17 cellular contexts compared by ENCODE assay signal in the genomic region with DNA sequence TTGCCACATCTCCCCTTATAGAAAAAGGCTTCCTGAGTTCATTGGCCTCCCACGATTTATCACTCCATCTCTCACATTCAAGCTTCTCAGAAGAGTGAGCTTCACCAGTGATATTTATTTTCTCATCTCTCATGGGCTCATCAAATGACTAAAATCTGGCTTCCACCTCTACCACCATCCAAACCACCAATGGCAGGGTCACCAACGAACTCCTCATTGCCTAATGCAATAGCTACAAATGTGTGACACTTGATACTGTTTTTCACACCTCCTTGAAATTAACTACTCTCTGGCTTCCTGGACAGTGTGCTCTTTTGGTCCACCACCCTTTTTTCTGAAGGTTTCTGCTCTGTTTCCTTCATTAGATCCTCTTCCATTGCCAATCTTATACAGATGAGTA.
A peak's percentile ranks its signal among the peaks of the same experiment; 100 is the strongest.
DNase-seq lines count a peak whose midpoint lies in the region; ATAC-seq, FAIRE-seq and TF ChIP-seq lines count a peak whose summit lies in the region.
"Had no signal": no experiment of that assay in that cellular context is flagged by ENCODE, and none has a peak within 500 bp of the region (broad histone marks: within the 10 kb centered on the region; RNA-seq: fewer than 3 reads in every experiment).

No MANE protein-coding gene starts in this region.

- peak; percentile 63 for FAIRE-seq in GM18507 (lab: Jason Lieb, UNC)
- FAIRE-seq: GM12892 had no signal

- H3K27me3 Mint-ChIP-seq in T-helper 2 cell treated with Interferon-gamma antibody and Interleukin-4, amounts not matched to agents 5 μg/mL and 100 μg/mL, for 36 hours (ENCODE audit: low read depth), result no peaks in the 10 kb centered on the region
- H3K27me3 Mint-ChIP-seq in natural killer cell (ENCODE audit: low read depth in 2 of 2), result no peaks in the 10 kb centered on the region
- H3K27me3 Mint-ChIP-seq: CD4-positive, alpha-beta memory T cell had no signal

- H3K9me3 Mint-ChIP-seq in T-helper 2 cell treated with Interferon-gamma antibody and Interleukin-4, amounts not matched to agents 5 μg/mL and 100 μg/mL, for 36 hours, result no peaks in the 10 kb centered on the region
- H3K9me3 Mint-ChIP-seq in natural killer cell, result no peaks in the 10 kb centered on the region
- no peaks in the 10 kb centered on the region for H3K9me3 Mint-ChIP-seq in stimulated activated effector memory CD8-positive, alpha-beta T cell treated with anti-CD3 and anti-CD28 coated beads, Interleukin-12 subunit alpha, Interleukin-12 subunit beta, amount 100 ng/mL, for 72 hours
- H3K9me3 Mint-ChIP-seq: CD4-positive, alpha-beta memory T cell; GM23338; HFFc6 had no signal

- H3K36me3 ChIP-seq in H7 (replicated peaks; ENCODE audit: control insufficient read depth, insufficient read depth, low read length), result no peaks in the 10 kb centered on the region
- H3K36me3 ChIP-seq: HAP-1 had no signal

- TF ChIP-seq CTCF in natural killer cell (IDR thresholded peaks at IDR 0.05), result no peak

- no peaks in the 10 kb centered on the region for H3K27me3 ChIP-seq in H7 (ENCODE audit: control insufficient read depth, insufficient read depth, low read length)

- ATAC-seq in natural killer cell (peak; percentile 49 to 75 (median 53)), left colon (no peak)
- ATAC-seq in stimulated activated effector memory CD8-positive, alpha-beta T cell treated with anti-CD3 and anti-CD28 coated beads, Interleukin-12 subunit alpha, Interleukin-12 subunit beta, amount 100 ng/mL, for 72 hours, result peak; percentile 52
- ATAC-seq: GM23338 had no signal

- no peaks in the 10 kb centered on the region for H3K36me3 Mint-ChIP-seq in T-helper 2 cell treated with Interferon-gamma antibody and Interleukin-4, amounts not matched to agents 5 μg/mL and 100 μg/mL, for 36 hours (ENCODE audit: low read depth)
- no peaks in the 10 kb centered on the region for H3K36me3 Mint-ChIP-seq in natural killer cell
- no peaks in the 10 kb centered on the region for H3K36me3 Mint-ChIP-seq in stimulated activated effector memory CD8-positive, alpha-beta T cell treated with anti-CD3 and anti-CD28 coated beads, Interleukin-12 subunit alpha, Interleukin-12 subunit beta, amount 100 ng/mL, for 72 hours
- H3K36me3 Mint-ChIP-seq: CD4-positive, alpha-beta memory T cell had no signal

- DNase-seq in GM18507 (ENCODE audit: extremely low spot score, insufficient read length, low read depth) (no peak), natural killer cell (no peak), left colon (no peak), H7 (no peak)
- peak; percentile 3 for DNase-seq in T-helper 2 cell treated with Interferon-gamma antibody and Interleukin-4, amounts not matched to agents 5 μg/mL and 100 μg/mL, for 36 hours (ENCODE audit: low spot score)
- DNase-seq in stimulated activated effector memory CD8-positive, alpha-beta T cell treated with anti-CD3 and anti-CD28 coated beads, Interleukin-12 subunit alpha, Interleukin-12 subunit beta, amount 100 ng/mL, for 72 hours (ENCODE audit: low spot score in 2 of 2), result no peak
- DNase-seq: C1 segment of cervical spinal cord; Calu3; CD4-positive, alpha-beta memory T cell; COR-L47; DMS53; DMS79 treated with DMSO at 0.1 percent for 48 hours; GF-D8; HFFc6 had no signal

- no peak overlapping the region for H3K4me3 ChIP-seq in H7 (ENCODE audit: insufficient read depth, low read depth, low read length)
- H3K4me3 ChIP-seq: GM23338, HAP-1 had no signal

- peaks cover 14% of the 10 kb centered on the region for H3K4me1 Mint-ChIP-seq in T-helper 2 cell treated with Interferon-gamma antibody and Interleukin-4, amounts not matched to agents 5 μg/mL and 100 μg/mL, for 36 hours (ENCODE audit: low read depth)
- peaks cover 17 to 19% of the 10 kb centered on the region in 2 donors for H3K4me1 Mint-ChIP-seq in natural killer cell
- peaks cover 10% of the 10 kb centered on the region for H3K4me1 Mint-ChIP-seq in stimulated activated effector memory CD8-positive, alpha-beta T cell treated with anti-CD3 and anti-CD28 coated beads, Interleukin-12 subunit alpha, Interleukin-12 subunit beta, amount 100 ng/mL, for 72 hours
- H3K4me1 Mint-ChIP-seq: CD4-positive, alpha-beta memory T cell; GM23338 had no signal

- H3K27ac Mint-ChIP-seq in T-helper 2 cell treated with Interferon-gamma antibody and Interleukin-4, amounts not matched to agents 5 μg/mL and 100 μg/mL, for 36 hours, result peak overlapping the region; percentile 35
- H3K27ac Mint-ChIP-seq in natural killer cell, result peak overlapping the region; percentile 3 to 47
- H3K27ac Mint-ChIP-seq in stimulated activated effector memory CD8-positive, alpha-beta T cell treated with anti-CD3 and anti-CD28 coated beads, Interleukin-12 subunit alpha, Interleukin-12 subunit beta, amount 100 ng/mL, for 72 hours, result no peak overlapping the region
- H3K27ac Mint-ChIP-seq: CD4-positive, alpha-beta memory T cell; GM23338; HFFc6 had no signal

- peak overlapping the region; percentile 6 for H3K4me3 Mint-ChIP-seq in T-helper 2 cell treated with Interferon-gamma antibody and Interleukin-4, amounts not matched to agents 5 μg/mL and 100 μg/mL, for 36 hours
- peak overlapping the region; percentile 10 for H3K4me3 Mint-ChIP-seq in natural killer cell
- no peak overlapping the region for H3K4me3 Mint-ChIP-seq in stimulated activated effector memory CD8-positive, alpha-beta T cell treated with anti-CD3 and anti-CD28 coated beads, Interleukin-12 subunit alpha, Interleukin-12 subunit beta, amount 100 ng/mL, for 72 hours
- H3K4me3 Mint-ChIP-seq: CD4-positive, alpha-beta memory T cell; GM23338; HFFc6 had no signal

- intact Hi-C loops in natural killer cell (cut with micrococcal nuclease) (no loop called here), left colon (cut with DNase I, micrococcal nuclease) (no loop called here)
